8 cellular contexts compared by ENCODE assay signal in the genomic region with DNA sequence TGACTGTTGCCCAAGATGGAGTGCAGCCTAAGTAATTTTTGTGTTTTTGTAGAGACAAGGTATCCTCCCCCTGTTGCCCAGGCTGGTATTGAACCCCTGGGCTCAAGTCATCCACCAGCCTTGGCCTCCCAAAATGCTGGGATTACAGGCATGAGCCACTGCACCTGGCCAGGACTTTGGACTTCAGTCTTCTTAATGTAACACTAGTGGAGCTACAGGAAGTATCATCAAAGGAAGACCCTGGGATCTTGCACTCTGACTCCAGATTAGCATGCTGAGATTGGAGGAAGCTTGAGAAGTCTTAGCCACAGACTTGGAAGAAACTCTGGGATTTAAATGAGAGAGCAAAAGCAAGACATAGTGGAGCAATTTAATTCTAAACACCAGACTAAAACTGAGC.
"Had no signal": no experiment of that assay in that cellular context is flagged by ENCODE, and none has a peak within 500 bp of the region (broad histone marks: within the 10 kb centered on the region; RNA-seq: fewer than 3 reads in every experiment).

No MANE protein-coding gene starts in this region.

- H3K4me3 ChIP-seq: GM23338, K562 had no signal

- H3K27ac Mint-ChIP-seq: GM23338, H9 had no signal

- H3K4me3 Mint-ChIP-seq: GM23338, H9 had no signal

- H3K4me1 Mint-ChIP-seq: GM23338 had no signal

- ATAC-seq: GM23338, K562 had no signal

- FAIRE-seq: H1, H54, HTR-8/SVneo, K562 had no signal

- DNase-seq: H9, HCEC 1CT, IMR-90 had no signal
